1 cellular context compared by ENCODE assay signal in the genomic region with DNA sequence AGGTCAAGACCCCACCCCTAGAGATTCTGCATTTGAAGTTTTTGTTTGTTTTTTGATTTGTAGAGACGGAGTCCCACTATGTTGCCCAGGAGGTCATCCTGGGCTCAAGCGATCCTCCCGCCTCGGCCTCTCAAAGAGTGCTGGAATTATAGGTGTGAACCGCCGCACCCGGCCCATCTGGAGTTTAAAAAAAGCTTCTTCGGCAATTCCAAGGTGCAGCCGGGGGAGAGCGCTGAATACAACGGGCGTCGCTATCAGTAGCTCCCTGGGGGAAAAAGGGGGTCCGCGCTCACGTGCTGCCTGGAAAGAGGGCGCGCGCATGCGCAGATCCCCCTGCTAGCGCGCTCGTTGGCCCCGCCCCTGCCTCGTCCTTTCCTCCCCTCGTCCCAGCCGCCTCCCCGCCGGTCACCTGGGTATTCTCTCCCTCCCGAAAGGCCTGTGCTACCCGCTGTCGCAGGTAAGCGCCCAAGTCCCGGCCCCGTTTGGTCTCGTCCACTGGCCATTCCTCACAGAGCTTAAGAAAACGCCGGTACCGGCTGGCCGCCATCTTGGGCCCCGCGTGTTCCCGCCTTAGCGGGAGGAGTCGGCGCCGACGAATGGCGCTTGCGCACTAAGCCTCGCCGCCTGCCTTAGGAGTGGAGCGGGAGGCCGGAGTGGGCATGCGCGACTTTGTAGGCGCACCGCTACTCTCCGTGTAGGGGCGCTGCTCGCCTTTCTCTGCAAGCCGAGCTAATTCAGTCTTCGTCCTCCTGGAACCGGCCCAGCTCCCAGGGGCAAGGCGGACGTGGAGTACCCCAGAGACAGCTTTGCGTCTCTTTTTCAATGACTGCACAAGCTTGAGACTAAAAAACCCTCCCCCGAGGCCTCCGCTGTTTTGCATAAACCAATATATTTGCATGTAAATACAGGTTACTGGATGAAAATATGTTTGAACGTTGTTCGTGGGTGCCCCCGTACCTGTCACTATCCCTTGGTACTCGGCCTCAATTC.
A peak's percentile ranks its signal among the peaks of the same experiment; 100 is the strongest.
TF ChIP-seq lines count a peak whose summit lies in the region.

UQCC2 (minus strand) TSS at position 561 of the 990 bp plus-strand sequence; CDS start at position 547, 14 bp downstream.

TF ChIP-seq in HepG2, 621 proteins besides CTCF, POLR2A, EP300 and RAD21 (continued from another document and continues in another):
- TF ChIP-seq IRF1 (CRISPR knock-in tag; IDR thresholded peaks at IDR 0.05; ENCODE audit: low read depth) (no peak), SP5 (CRISPR knock-in tag; IDR thresholded peaks at IDR 0.05; ENCODE audit: borderline replicate concordance, low read depth) (peak; percentile 56), ZBTB3 (CRISPR knock-in tag; IDR thresholded peaks at IDR 0.05; ENCODE audit: borderline replicate concordance, low read depth) (peak; percentile 94; the same call in 1 of the 2 replicates), GFI1 (CRISPR knock-in tag; IDR thresholded peaks at IDR 0.05; ENCODE audit: borderline replicate concordance) (peak; percentile 84), ZGPAT (CRISPR knock-in tag; IDR thresholded peaks at IDR 0.05) (peak; percentile 87), HNRNPUL1 (IDR thresholded peaks at IDR 0.05; ENCODE audit: low read depth, low read length) (no peak), KLF9 (CRISPR knock-in tag; IDR thresholded peaks at IDR 0.05; ENCODE audit: low read depth) (peak; percentile 58; the same call in 1 of the 2 replicates), ATF7 (IDR thresholded peaks at IDR 0.05) (no peak), ATF7 (CRISPR knock-in tag; IDR thresholded peaks at IDR 0.05) (no peak; the same call in 1 of the 2 replicates), TCF7L2 (IDR thresholded peaks at IDR 0.05; ENCODE audit: low read depth, low read length) (no peak), HIVEP1 (CRISPR knock-in tag; IDR thresholded peaks at IDR 0.05) (peak; percentile 93), ARNT (IDR thresholded peaks at IDR 0.05) (no peak), TRIM24 (CRISPR knock-in tag; IDR thresholded peaks at IDR 0.05) (no peak), ZBTB21 (CRISPR knock-in tag; IDR thresholded peaks at IDR 0.05) (no peak), SP140L (CRISPR knock-in tag; IDR thresholded peaks at IDR 0.05; ENCODE audit: borderline replicate concordance) (no peak; the same call in none of the 2 replicates), ZNF776 (CRISPR knock-in tag; IDR thresholded peaks at IDR 0.05) (peak; percentile 70), ZFP90 (CRISPR knock-in tag; IDR thresholded peaks at IDR 0.05; ENCODE audit: borderline replicate concordance) (peak; percentile 73; the same call in 1 of the 2 replicates), ZNF644 (CRISPR knock-in tag; IDR thresholded peaks at IDR 0.05; ENCODE audit: low read depth) (peak; percentile 29; the same call in 1 of the 2 replicates), NFYB (CRISPR knock-in tag; IDR thresholded peaks at IDR 0.05) (peak; percentile 11; the same call in 1 of the 2 replicates), BCL6 (CRISPR knock-in tag; IDR thresholded peaks at IDR 0.05) (peak; percentile 8), ERF (CRISPR knock-in tag; IDR thresholded peaks at IDR 0.05) (peak; percentile 77), ONECUT2 (CRISPR knock-in tag; IDR thresholded peaks at IDR 0.05) (no peak), TP53 (CRISPR knock-in tag; conservative IDR thresholded peaks at IDR 0.05) (no peak), HCFC1 (IDR thresholded peaks at IDR 0.05; ENCODE audit: low read depth, low read length) (peak; percentile 21; the same call in 1 of the 2 replicates), ZNF639 (CRISPR knock-in tag; conservative IDR thresholded peaks at IDR 0.05) (0 out of 2 replicates have a peak, but pooled peaks have one; percentile 65), TBL1XR1 (IDR thresholded peaks at IDR 0.05; ENCODE audit: borderline replicate concordance, low read length, partially characterized antibody) (peak; percentile 49), TSC22D2 (CRISPR knock-in tag; IDR thresholded peaks at IDR 0.05; ENCODE audit: borderline replicate concordance) (peak; percentile 84; the same call in 1 of the 2 replicates), CEBPB (IDR thresholded peaks at IDR 0.05; ENCODE audit: borderline replicate concordance, low read depth, low read length) (no peak), ZNF652 (CRISPR knock-in tag; IDR thresholded peaks at IDR 0.05; ENCODE audit: borderline replicate concordance, low read depth) (no peak), ZKSCAN1 (IDR thresholded peaks at IDR 0.05; ENCODE audit: low read length) (no peak), ZNF572 (CRISPR knock-in tag; IDR thresholded peaks at IDR 0.05) (peak; percentile 96; the same call in 1 of the 2 replicates), CBFB (CRISPR knock-in tag; IDR thresholded peaks at IDR 0.05) (peak; percentile 45; the same call in 1 of the 2 replicates), MBD4 (IDR thresholded peaks at IDR 0.05; ENCODE audit: borderline replicate concordance, low read length) (no peak), NR1H2 (CRISPR knock-in tag; IDR thresholded peaks at IDR 0.05; ENCODE audit: borderline replicate concordance, low read depth) (no peak; the same call in 1 of the 2 replicates), ZSCAN9 (CRISPR knock-in tag; IDR thresholded peaks at IDR 0.05; ENCODE audit: borderline replicate concordance) (peak; percentile 91), CCDC6 (CRISPR knock-in tag; IDR thresholded peaks at IDR 0.05) (peak; percentile 86; the same call in 1 of the 2 replicates), RFXANK (CRISPR knock-in tag; IDR thresholded peaks at IDR 0.05) (peak; percentile 65; the same call in 1 of the 2 replicates), ZNF672 (CRISPR knock-in tag; IDR thresholded peaks at IDR 0.05) (no peak), SMC3 (IDR thresholded peaks at IDR 0.05; ENCODE audit: low read length) (peak; percentile 40), ZNF317 (CRISPR knock-in tag; IDR thresholded peaks at IDR 0.05) (peak; percentile 89), NR3C1 (CRISPR knock-in tag; IDR thresholded peaks at IDR 0.05) (no peak), ZNF143 (CRISPR knock-in tag; IDR thresholded peaks at IDR 0.05) (no peak), JUND (CRISPR knock-in tag; IDR thresholded peaks at IDR 0.05) (no peak), ZNF496 (CRISPR knock-in tag; IDR thresholded peaks at IDR 0.05; ENCODE audit: insufficient replicate concordance) (no peak)
- TF ChIP-seq, protein P1, sequence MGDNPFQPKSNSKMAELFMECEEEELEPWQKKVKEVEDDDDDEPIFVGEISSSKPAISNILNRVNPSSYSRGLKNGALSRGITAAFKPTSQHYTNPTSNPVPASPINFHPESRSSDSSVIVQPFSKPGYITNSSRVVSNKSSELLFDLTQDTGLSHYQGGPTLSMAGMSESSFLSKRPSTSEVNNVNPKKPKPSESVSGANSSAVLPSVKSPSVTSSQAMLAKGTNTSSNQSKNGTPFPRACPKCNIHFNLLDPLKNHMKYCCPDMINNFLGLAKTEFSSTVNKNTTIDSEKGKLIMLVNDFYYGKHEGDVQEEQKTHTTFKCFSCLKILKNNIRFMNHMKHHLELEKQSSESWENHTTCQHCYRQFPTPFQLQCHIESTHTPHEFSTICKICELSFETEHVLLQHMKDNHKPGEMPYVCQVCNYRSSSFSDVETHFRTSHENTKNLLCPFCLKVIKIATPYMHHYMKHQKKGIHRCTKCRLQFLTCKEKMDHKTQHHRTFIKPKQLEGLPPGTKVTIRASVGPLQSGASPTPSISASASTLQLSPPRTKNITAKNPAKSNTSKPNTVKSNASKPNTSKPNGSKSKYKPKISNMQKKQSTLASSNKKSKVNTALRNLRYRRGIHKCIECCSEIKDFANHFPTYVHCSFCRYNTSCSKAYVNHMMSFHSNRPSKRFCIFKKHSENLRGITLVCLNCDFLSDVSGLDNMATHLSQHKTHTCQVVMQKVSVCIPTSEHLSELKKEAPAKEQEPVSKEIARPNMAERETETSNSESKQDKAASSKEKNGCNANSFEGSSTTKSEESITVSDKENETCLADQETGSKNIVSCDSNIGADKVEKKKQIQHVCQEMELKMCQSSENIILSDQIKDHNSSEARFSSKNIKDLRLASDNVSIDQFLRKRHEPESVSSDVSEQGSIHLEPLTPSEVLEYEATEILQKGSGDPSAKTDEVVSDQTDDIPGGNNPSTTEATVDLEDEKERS (CRISPR knock-in tag; IDR thresholded peaks at IDR 0.05): no peak; the same call in 1 of the 2 replicates
- TF ChIP-seq, protein P2, sequence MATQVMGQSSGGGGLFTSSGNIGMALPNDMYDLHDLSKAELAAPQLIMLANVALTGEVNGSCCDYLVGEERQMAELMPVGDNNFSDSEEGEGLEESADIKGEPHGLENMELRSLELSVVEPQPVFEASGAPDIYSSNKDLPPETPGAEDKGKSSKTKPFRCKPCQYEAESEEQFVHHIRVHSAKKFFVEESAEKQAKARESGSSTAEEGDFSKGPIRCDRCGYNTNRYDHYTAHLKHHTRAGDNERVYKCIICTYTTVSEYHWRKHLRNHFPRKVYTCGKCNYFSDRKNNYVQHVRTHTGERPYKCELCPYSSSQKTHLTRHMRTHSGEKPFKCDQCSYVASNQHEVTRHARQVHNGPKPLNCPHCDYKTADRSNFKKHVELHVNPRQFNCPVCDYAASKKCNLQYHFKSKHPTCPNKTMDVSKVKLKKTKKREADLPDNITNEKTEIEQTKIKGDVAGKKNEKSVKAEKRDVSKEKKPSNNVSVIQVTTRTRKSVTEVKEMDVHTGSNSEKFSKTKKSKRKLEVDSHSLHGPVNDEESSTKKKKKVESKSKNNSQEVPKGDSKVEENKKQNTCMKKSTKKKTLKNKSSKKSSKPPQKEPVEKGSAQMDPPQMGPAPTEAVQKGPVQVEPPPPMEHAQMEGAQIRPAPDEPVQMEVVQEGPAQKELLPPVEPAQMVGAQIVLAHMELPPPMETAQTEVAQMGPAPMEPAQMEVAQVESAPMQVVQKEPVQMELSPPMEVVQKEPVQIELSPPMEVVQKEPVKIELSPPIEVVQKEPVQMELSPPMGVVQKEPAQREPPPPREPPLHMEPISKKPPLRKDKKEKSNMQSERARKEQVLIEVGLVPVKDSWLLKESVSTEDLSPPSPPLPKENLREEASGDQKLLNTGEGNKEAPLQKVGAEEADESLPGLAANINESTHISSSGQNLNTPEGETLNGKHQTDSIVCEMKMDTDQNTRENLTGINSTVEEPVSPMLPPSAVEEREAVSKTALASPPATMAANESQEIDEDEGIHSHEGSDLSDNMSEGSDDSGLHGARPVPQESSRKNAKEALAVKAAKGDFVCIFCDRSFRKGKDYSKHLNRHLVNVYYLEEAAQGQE (IDR thresholded peaks at IDR 0.05; ENCODE audit: borderline replicate concordance in 1 of 2, low read depth in 1 of 2, low read length in 2 of 2): peak in 1 of 2 experiments; percentile 50; a peak in 1 of 4 replicates
- TF ChIP-seq, protein P3, sequence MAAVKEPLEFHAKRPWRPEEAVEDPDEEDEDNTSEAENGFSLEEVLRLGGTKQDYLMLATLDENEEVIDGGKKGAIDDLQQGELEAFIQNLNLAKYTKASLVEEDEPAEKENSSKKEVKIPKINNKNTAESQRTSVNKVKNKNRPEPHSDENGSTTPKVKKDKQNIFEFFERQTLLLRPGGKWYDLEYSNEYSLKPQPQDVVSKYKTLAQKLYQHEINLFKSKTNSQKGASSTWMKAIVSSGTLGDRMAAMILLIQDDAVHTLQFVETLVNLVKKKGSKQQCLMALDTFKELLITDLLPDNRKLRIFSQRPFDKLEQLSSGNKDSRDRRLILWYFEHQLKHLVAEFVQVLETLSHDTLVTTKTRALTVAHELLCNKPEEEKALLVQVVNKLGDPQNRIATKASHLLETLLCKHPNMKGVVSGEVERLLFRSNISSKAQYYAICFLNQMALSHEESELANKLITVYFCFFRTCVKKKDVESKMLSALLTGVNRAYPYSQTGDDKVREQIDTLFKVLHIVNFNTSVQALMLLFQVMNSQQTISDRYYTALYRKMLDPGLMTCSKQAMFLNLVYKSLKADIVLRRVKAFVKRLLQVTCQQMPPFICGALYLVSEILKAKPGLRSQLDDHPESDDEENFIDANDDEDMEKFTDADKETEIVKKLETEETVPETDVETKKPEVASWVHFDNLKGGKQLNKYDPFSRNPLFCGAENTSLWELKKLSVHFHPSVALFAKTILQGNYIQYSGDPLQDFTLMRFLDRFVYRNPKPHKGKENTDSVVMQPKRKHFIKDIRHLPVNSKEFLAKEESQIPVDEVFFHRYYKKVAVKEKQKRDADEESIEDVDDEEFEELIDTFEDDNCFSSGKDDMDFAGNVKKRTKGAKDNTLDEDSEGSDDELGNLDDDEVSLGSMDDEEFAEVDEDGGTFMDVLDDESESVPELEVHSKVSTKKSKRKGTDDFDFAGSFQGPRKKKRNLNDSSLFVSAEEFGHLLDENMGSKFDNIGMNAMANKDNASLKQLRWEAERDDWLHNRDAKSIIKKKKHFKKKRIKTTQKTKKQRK (IDR thresholded peaks at IDR 0.05; ENCODE audit: low read length): no peak
- TF ChIP-seq, protein P4, sequence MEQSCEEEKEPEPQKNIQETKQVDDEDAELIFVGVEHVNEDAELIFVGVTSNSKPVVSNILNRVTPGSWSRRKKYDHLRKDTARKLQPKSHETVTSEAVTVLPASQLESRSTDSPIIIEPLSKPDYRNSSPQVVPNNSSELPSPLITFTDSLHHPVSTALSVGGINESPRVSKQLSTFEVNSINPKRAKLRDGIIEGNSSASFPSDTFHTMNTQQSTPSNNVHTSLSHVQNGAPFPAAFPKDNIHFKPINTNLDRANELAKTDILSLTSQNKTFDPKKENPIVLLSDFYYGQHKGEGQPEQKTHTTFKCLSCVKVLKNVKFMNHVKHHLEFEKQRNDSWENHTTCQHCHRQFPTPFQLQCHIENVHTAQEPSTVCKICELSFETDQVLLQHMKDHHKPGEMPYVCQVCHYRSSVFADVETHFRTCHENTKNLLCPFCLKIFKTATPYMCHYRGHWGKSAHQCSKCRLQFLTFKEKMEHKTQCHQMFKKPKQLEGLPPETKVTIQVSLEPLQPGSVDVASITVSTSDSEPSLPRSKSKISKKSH (CRISPR knock-in tag; IDR thresholded peaks at IDR 0.05; ENCODE audit: borderline replicate concordance): peak; percentile 96
